Comparison of ENCODE assay signal across 25 cellular contexts in genomic region chr5:174364676-174365075, GRCh38.
"Had no signal": no experiment of that assay in that cellular context is flagged by ENCODE, and none has a peak within 500 bp of the region (broad histone marks: within the 10 kb centered on the region; RNA-seq: fewer than 3 reads in every experiment).

No MANE protein-coding gene starts in this region.

- H3K79me2 ChIP-seq: hepatocyte, parathyroid adenoma had no signal

- H3K9me3 ChIP-seq: colonic mucosa, right lobe of liver, vagina had no signal

- DNase-seq: colonic mucosa; effector CD8-positive, alpha-beta T cell; foreskin fibroblast; heart left ventricle; kidney; mesendoderm; midbrain; naive thymus-derived CD4-positive, alpha-beta T cell; right lobe of liver; small intestine; stimulated activated CD4-positive, alpha-beta T cell treated with anti-CD3 and anti-CD28 coated beads, Interleukin-12 subunit alpha, Interleukin-12 subunit beta, amount 100 ng/mL, for 4 hours; stimulated activated CD4-positive, alpha-beta T cell treated with anti-CD3 and anti-CD28 coated beads, Interleukin-1b, Interleukin-23, amount 100 ng/mL, for 48 hours; stimulated activated CD4-positive, alpha-beta T cell treated with anti-CD3 and anti-CD28 coated beads, Interleukin-4, amount 100 ng/mL, for 1 hour; stimulated activated CD8-positive, alpha-beta memory T cell treated with anti-CD3 and anti-CD28 coated beads, Interleukin-4, amount 100 ng/mL, for 48 hours; stimulated activated naive CD4-positive, alpha-beta T cell; stimulated activated naive CD8-positive, alpha-beta T cell treated with anti-CD3 and anti-CD28 coated beads, Interleukin-15, amount 100 ng/mL, for 72 hours; transverse colon had no signal

- H3K4me1 ChIP-seq: colonic mucosa, gastroesophageal sphincter, heart left ventricle, neural progenitor cell, parathyroid adenoma, right lobe of liver, suprapubic skin, transverse colon, vagina had no signal

- H3K4me3 ChIP-seq: colonic mucosa, gastroesophageal sphincter, heart left ventricle, hepatocyte, lung, neural progenitor cell, right lobe of liver, suprapubic skin, transverse colon, vagina had no signal

- H3K9ac ChIP-seq: neural progenitor cell, parathyroid adenoma had no signal

- H3K4me2 ChIP-seq: hepatocyte, neural progenitor cell had no signal

- H3K36me3 ChIP-seq: colonic mucosa, gastroesophageal sphincter, heart left ventricle, neural progenitor cell, right lobe of liver, suprapubic skin, transverse colon, vagina had no signal

- H3K27ac ChIP-seq: colonic mucosa, gastroesophageal sphincter, heart left ventricle, hepatocyte, neural progenitor cell, parathyroid adenoma, right lobe of liver, suprapubic skin, transverse colon, vagina had no signal

- H2AFZ ChIP-seq: hepatocyte, neural progenitor cell, parathyroid adenoma had no signal

- H3K27me3 ChIP-seq: colonic mucosa, hepatocyte, neural progenitor cell, right lobe of liver, suprapubic skin, transverse colon, vagina had no signal

- ATAC-seq: gastroesophageal sphincter; heart left ventricle; left lobe of liver; naive thymus-derived CD4-positive, alpha-beta T cell; right lobe of liver; stimulated activated naive CD8-positive, alpha-beta T cell treated with anti-CD3 and anti-CD28 coated beads, Interleukin-15, amount 100 ng/mL, for 72 hours had no signal
